Comparison of ENCODE assay signal across 8 cellular contexts in the genomic region with DNA sequence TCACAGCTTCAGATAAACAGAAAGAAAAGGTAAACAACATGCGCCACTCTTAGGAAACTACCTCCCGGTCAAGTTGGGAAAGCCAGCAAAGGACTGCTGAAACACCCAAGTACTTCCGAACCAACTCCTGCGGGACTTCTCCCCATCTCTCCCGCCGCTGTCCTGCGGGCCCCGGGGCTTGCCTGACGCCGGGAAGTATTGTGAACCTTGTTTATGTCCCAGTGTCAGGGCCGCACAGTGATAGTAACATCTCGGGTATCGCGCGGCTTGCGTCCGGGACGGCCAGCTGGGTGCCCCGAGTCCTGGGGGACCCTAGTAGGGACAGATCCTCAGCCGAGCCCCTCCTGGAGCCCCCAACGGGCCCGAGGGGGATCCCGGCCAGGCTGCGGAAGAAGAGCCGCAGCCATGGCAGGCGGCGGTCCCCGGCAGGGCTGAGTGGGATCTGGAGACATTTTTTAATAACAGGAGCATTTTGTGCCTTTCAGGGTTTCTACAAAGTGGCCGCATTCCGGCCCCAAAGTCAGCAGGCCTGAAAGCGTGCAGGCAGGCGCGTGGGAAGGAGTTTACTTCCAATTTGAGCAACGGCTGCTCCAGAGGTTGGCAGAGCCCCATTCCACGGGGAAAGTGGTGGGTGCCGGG. TPM values are rescaled to one million over a fixed set of nuclear protein-coding genes. Genes with fewer than 3 reads are reported as not detected.
DNase-seq lines count a peak whose midpoint lies in the region; ATAC-seq and TF ChIP-seq lines count a peak whose summit lies in the region.

No MANE protein-coding gene starts in this region.

- intact Hi-C loops in adrenal gland (cut with DNase I), result no loop called here
- intact Hi-C loops in psoas muscle (cut with DNase I), result loop anchor here in 1 of 2 donors (10.0 kb wide), 1 partner anchor 160 kb away; the partner anchor contains the start of gene MTFMT

- H3K4me3 ChIP-seq in ACC112 (ENCODE audit: low read depth, low read length), result peak overlapping the region; percentile 92
- peak overlapping the region; percentile 69 to 97 (median 90) for H3K4me3 ChIP-seq in adrenal gland
- H3K4me3 ChIP-seq in right atrium auricular region, result peak overlapping the region; percentile 87 to 97
- peak overlapping the region; percentile 92 for H3K4me3 ChIP-seq in psoas muscle

- H2AFZ ChIP-seq in ACC112 (ENCODE audit: low read length, unreplicated experiment), result peak overlapping the region; percentile 96

- H3K27ac ChIP-seq in ACC112 (ENCODE audit: low read depth, low read length), result peak overlapping the region; percentile 58
- peak overlapping the region; percentile 88 to 94 (median 92) for H3K27ac ChIP-seq in adrenal gland
- H3K27ac ChIP-seq in right atrium auricular region, result peak overlapping the region; percentile 93 to 99
- peak overlapping the region; percentile 97 for H3K27ac ChIP-seq in psoas muscle

- ATAC-seq in GM18867 (IDR thresholded peaks at IDR 0.05; ENCODE audit: unreplicated experiment) (peak; percentile 29), HG03378 (IDR thresholded peaks at IDR 0.05; ENCODE audit: unreplicated experiment) (peak; percentile 19), psoas muscle (peak; percentile 16 to 62 (median 42)), GM21786 (IDR thresholded peaks at IDR 0.05; ENCODE audit: unreplicated experiment) (no peak)

- DNase-seq in SHP77 treated with DMSO at 0.1 percent for 48 hours (lab: John Stamatoyannopoulos, UW) (peak; percentile 24), adrenal gland (peak; percentile 57 to 83 (median 73)), right atrium auricular region (ENCODE audit: low spot score) (no peak), psoas muscle (peak; percentile 62 to 79)

- H3K36me3 ChIP-seq in ACC112 (ENCODE audit: insufficient read depth, low read length) (peaks cover 6% of the 10 kb centered on the region), adrenal gland (replicated peaks in 1 of 2) (peaks cover 0 to 8% of the 10 kb centered on the region in 2 donors), right atrium auricular region (peaks cover 5% of the 10 kb centered on the region), psoas muscle (ENCODE audit: insufficient read depth in 1 of 2, low read depth in 1 of 2) (peaks cover 0 to 13% of the 10 kb centered on the region in 2 donors)

- peak; percentile 9 to 79 for TF ChIP-seq POLR2A in adrenal gland (IDR thresholded peaks at IDR 0.05)

- H3K27me3 ChIP-seq in ACC112 (ENCODE audit: insufficient read depth, low read length), result no peaks in the 10 kb centered on the region
- H3K27me3 ChIP-seq in adrenal gland, result no peaks in the 10 kb centered on the region
- no peaks in the 10 kb centered on the region for H3K27me3 ChIP-seq in right atrium auricular region
- no peaks in the 10 kb centered on the region for H3K27me3 ChIP-seq in psoas muscle (ENCODE audit: insufficient read depth in 3 of 3, low read length in 2 of 3)

- H3K79me2 ChIP-seq in ACC112 (ENCODE audit: control insufficient read depth, insufficient read depth, low read length, unreplicated experiment), result peaks cover 57% of the 10 kb centered on the region

- no peaks in the 10 kb centered on the region for H3K9me3 ChIP-seq in adrenal gland (replicated peaks in 1 of 3)
- no peaks in the 10 kb centered on the region for H3K9me3 ChIP-seq in right atrium auricular region
- no peaks in the 10 kb centered on the region for H3K9me3 ChIP-seq in psoas muscle

- 0 to 2% (median 1%) methylated on average over 10 to 36 of the region's 36 CpGs for WGBS in adrenal gland, 4 donors
- WGBS in psoas muscle, 3 donors, result 0 to 1% (median 0%) methylated on average over 30 to 36 of the region's 36 CpGs

- TF ChIP-seq CTCF in adrenal gland (IDR thresholded peaks at IDR 0.05), result no peak
- no peak for TF ChIP-seq CTCF in right atrium auricular region (IDR thresholded peaks at IDR 0.05)
- no peak for TF ChIP-seq CTCF in psoas muscle (IDR thresholded peaks at IDR 0.05)

- H3K4me1 ChIP-seq in ACC112 (ENCODE audit: control insufficient read depth, insufficient read depth, low read length, unreplicated experiment) (peaks cover 9% of the 10 kb centered on the region), adrenal gland (replicated peaks in 1 of 2) (peaks cover 22 to 32% of the 10 kb centered on the region in 2 donors), right atrium auricular region (peaks cover 0 to 37% of the 10 kb centered on the region in 2 donors), psoas muscle (peaks cover 20% of the 10 kb centered on the region)

RNA-seq across cellular contexts. Expression of gene CLPX, which starts 0.7 kb away (rescaled TPM):
- total RNA-seq in adrenal gland, result 10 to 100 TPM; 34.3 to 70.7 (median 49.7) TPM
- polyA plus RNA-seq in adrenal gland, result 10 to 100 TPM; 10.4 to 69.1 (median 11.3) TPM
- total RNA-seq in right atrium auricular region, result 10 to 100 TPM; 28.8 to 39.5 TPM
- 10 to 100 TPM; 53.7 to 87.2 (median 73.8) TPM for total RNA-seq in psoas muscle
- 10 to 100 TPM; 24.4 to 45.9 (median 25.5) TPM for polyA plus RNA-seq in psoas muscle

RNA-seq across cellular contexts. Expression of gene CILP, which starts 26.8 kb away (rescaled TPM):
- 1 to 10 TPM in 4 of 8 donors, under 1 TPM in 4; 0.39 to 2.7 (median 1.3) TPM for total RNA-seq in adrenal gland
- 1 to 10 TPM in 1 of 3 donors, under 1 TPM in 2; 0.68 to 1.4 (median 0.97) TPM for polyA plus RNA-seq in adrenal gland
- total RNA-seq in right atrium auricular region, result 10 to 100 TPM in 1 of 2 donors, 1 to 10 TPM in 1; 2.2 to 32.0 TPM
- total RNA-seq in psoas muscle, result 10 to 100 TPM in 2 of 4 donors, 1 to 10 TPM in 2; 5.6 to 31.7 (median 12.7) TPM
- 10 to 100 TPM in 1 of 3 donors, 1 to 10 TPM in 2; 3.9 to 13.0 (median 5.3) TPM for polyA plus RNA-seq in psoas muscle

RNA-seq across cellular contexts. Expression of gene PDCD7, which starts 50.8 kb away (rescaled TPM):
- 100 to 1,000 TPM in 1 of 8 donors, 10 to 100 TPM in 7; 17.5 to 121 (median 23.1) TPM for total RNA-seq in adrenal gland
- polyA plus RNA-seq in adrenal gland, result 10 to 100 TPM in 2 of 3 donors, 1 to 10 TPM in 1; 9.8 to 18.7 (median 17.3) TPM
- 10 to 100 TPM in 1 of 2 donors, 1 to 10 TPM in 1; 8.9 to 13.3 TPM for total RNA-seq in right atrium auricular region
- total RNA-seq in psoas muscle, result 10 to 100 TPM; 12.3 to 22.4 (median 15.7) TPM
- 10 to 100 TPM in 1 of 3 donors, 1 to 10 TPM in 2; 6.8 to 14.5 (median 9.9) TPM for polyA plus RNA-seq in psoas muscle
